In the genomic region with DNA sequence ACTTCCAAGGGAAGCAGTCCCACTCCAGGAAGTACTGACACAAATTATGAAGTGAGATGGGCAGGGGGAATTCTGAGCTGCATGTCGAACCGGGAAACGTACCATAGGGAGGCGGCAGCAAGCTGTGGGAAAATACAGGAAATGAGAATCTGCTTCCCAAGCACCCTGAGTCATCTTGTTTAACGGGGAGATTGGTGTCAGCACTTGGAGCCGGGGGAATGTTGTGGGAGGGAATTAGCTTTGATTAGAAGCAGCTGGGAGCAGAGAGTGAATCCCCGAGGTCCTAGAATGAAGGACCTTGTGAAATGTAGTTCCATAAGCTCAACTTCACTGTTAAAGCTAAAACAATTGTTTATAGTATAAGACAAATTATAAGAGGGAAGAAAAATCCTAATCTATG, we compare ENCODE assay signal across 10 cellular contexts.
DNase-seq lines count a peak whose midpoint lies in the region; ATAC-seq and TF ChIP-seq lines count a peak whose summit lies in the region.
"Had no signal": no experiment of that assay in that cellular context is flagged by ENCODE, and none has a peak within 500 bp of the region (broad histone marks: within the 10 kb centered on the region; RNA-seq: fewer than 3 reads in every experiment).

No MANE protein-coding gene starts in this region.

- H3K27me3 Mint-ChIP-seq in activated T-cell treated with anti-CD3 and anti-CD28 coated beads, Interleukin-2, amount 50 U/mL, for 4 hours (ENCODE audit: low read depth) = peaks cover 52% of the 10 kb centered on the region

- H3K4me3 ChIP-seq in WI38 (ENCODE audit: low read depth, low read length) (peak overlapping the region; percentile 44), rectal smooth muscle tissue (ENCODE audit: low read length) (no peak overlapping the region)

- no peaks in the 10 kb centered on the region for H3K4me1 ChIP-seq in rectal smooth muscle tissue (ENCODE audit: control insufficient read depth, insufficient read depth, low read length)

- ATAC-seq in HG02678 (IDR thresholded peaks at IDR 0.05; ENCODE audit: unreplicated experiment) = no peak
- no peak for ATAC-seq in activated T-cell treated with anti-CD3 and anti-CD28 coated beads, Interleukin-2, amount 50 U/mL, for 4 hours
- ATAC-seq: natural killer cell; stimulated activated memory B cell treated with anti-CD40 and anti-IgM and Interleukin-4, amounts not matched to agents 10 μg/mL and 1 μg/mL and 100 μg/mL, for 72 hours had no signal

- no peak overlapping the region for H3K9ac ChIP-seq in rectal smooth muscle tissue (ENCODE audit: low read length)

- H3K27ac ChIP-seq in rectal smooth muscle tissue (ENCODE audit: low read depth, low read length) = peak overlapping the region; percentile 33

- no peaks in the 10 kb centered on the region for H3K36me3 ChIP-seq in rectal smooth muscle tissue (ENCODE audit: control insufficient read depth, insufficient read depth, low read length)

- no peaks in the 10 kb centered on the region for H3K9me3 Mint-ChIP-seq in activated T-cell treated with anti-CD3 and anti-CD28 coated beads, Interleukin-2, amount 50 U/mL, for 4 hours
- H3K9me3 Mint-ChIP-seq: natural killer cell had no signal

- no peak overlapping the region for H3K4me3 Mint-ChIP-seq in activated T-cell treated with anti-CD3 and anti-CD28 coated beads, Interleukin-2, amount 50 U/mL, for 4 hours
- H3K4me3 Mint-ChIP-seq: natural killer cell; stimulated activated memory B cell treated with anti-CD40 and anti-IgM and Interleukin-4, amounts not matched to agents 10 μg/mL and 1 μg/mL and 100 μg/mL, for 72 hours had no signal

- no peaks in the 10 kb centered on the region for H3K27me3 ChIP-seq in rectal smooth muscle tissue (ENCODE audit: control insufficient read depth, insufficient read depth, low read length)

- no peaks in the 10 kb centered on the region for H3K4me1 Mint-ChIP-seq in activated T-cell treated with anti-CD3 and anti-CD28 coated beads, Interleukin-2, amount 50 U/mL, for 4 hours (ENCODE audit: low read depth)
- H3K4me1 Mint-ChIP-seq: natural killer cell; stimulated activated memory B cell treated with anti-CD40 and anti-IgM and Interleukin-4, amounts not matched to agents 10 μg/mL and 1 μg/mL and 100 μg/mL, for 72 hours had no signal

- DNase-seq in ELF-1 (ENCODE audit: low read depth, low spot score) = peak; percentile 43
- DNase-seq in globus pallidus (ENCODE audit: low spot score) = peak; percentile 32
- no peak for DNase-seq in activated CD4-positive, alpha-beta T cell treated with anti-CD3 and anti-CD28 coated beads, Interleukin-2, amount 50 U/mL, for 48 hours
- DNase-seq in activated T-cell treated with anti-CD3 and anti-CD28 coated beads, Interleukin-2, amount 50 U/mL, for 4 hours = no peak
- no peak for DNase-seq in NCI-H82 (lab: John Stamatoyannopoulos, UW)
- DNase-seq: natural killer cell had no signal

- TF ChIP-seq CTCF in WI38 (IDR thresholded peaks at IDR 0.05; ENCODE audit: low read depth, low read length) = peak; percentile 24; the same call in 1 of the 2 replicates

- no peaks in the 10 kb centered on the region for H3K36me3 Mint-ChIP-seq in activated T-cell treated with anti-CD3 and anti-CD28 coated beads, Interleukin-2, amount 50 U/mL, for 4 hours (ENCODE audit: insufficient read depth)
- H3K36me3 Mint-ChIP-seq: natural killer cell; stimulated activated memory B cell treated with anti-CD40 and anti-IgM and Interleukin-4, amounts not matched to agents 10 μg/mL and 1 μg/mL and 100 μg/mL, for 72 hours had no signal

Comparison
In these comparisons a context has a peak if more than half of its experiments do, and no peak if none do; other contexts are left out.
1. DNase-seq: peak in ELF-1 (single experiment) and globus pallidus (single experiment); none in activated CD4-positive, alpha-beta T cell treated with anti-CD3 and anti-CD28 coated beads, Interleukin-2, amount 50 U/mL, for 48 hours (0 of 2), activated T-cell treated with anti-CD3 and anti-CD28 coated beads, Interleukin-2, amount 50 U/mL, for 4 hours (single experiment) and NCI-H82 (single experiment).